ENCODE assay signal across 1 cellular context in genomic region chr5:39519566-39520231, GRCh38.
TF ChIP-seq lines count a peak whose summit lies in the region.

No MANE protein-coding gene starts in this region.

TF ChIP-seq in SK-N-SH, 30 proteins besides CTCF, POLR2A, EP300 and RAD21 (continued from another document):
- no peak for TF ChIP-seq ZBTB33 (IDR thresholded peaks at IDR 0.05; ENCODE audit: borderline replicate concordance, low read depth)
- no peak for TF ChIP-seq GATA2 (CRISPR knock-in tag; IDR thresholded peaks at IDR 0.05)
- no peak for TF ChIP-seq SMC3 (IDR thresholded peaks at IDR 0.05; ENCODE audit: low read depth, low read length)
- TF ChIP-seq ELF1 (IDR thresholded peaks at IDR 0.05): no peak
- no peak for TF ChIP-seq JUND (IDR thresholded peaks at IDR 0.05)
- no peak for TF ChIP-seq YY1 (IDR thresholded peaks at IDR 0.05; ENCODE audit: low read depth)
